ENCODE assay signal across 1 cellular context in genomic region chr12:19800884-19801283, GRCh38.
TF ChIP-seq lines count a peak whose summit lies in the region.

No MANE protein-coding gene starts in this region.

TF ChIP-seq in GM12878, 131 proteins besides CTCF, POLR2A, EP300 and RAD21 (continued from another document):
- TF ChIP-seq EED (IDR thresholded peaks at IDR 0.05; ENCODE audit: low read depth) (peak; percentile 48; the same call in 1 of the 2 replicates), RAD51 (IDR thresholded peaks at IDR 0.05) (no peak), ZBTB33 (IDR thresholded peaks at IDR 0.05) (no peak), JUNB (IDR thresholded peaks at IDR 0.05) (peak; percentile 50), MEF2A (IDR thresholded peaks at IDR 0.05; ENCODE audit: insufficient read depth, low read depth, low read length) (peak; percentile 72), ZBTB40 (IDR thresholded peaks at IDR 0.05; ENCODE audit: borderline replicate concordance) (no peak), SP1 (IDR thresholded peaks at IDR 0.05; ENCODE audit: low read depth, low read length) (no peak), ZNF217 (IDR thresholded peaks at IDR 0.05) (no peak), E4F1 (IDR thresholded peaks at IDR 0.05; ENCODE audit: borderline replicate concordance, partially characterized antibody) (no peak), MLLT1 (IDR thresholded peaks at IDR 0.05) (no peak), ETV6 (conservative IDR thresholded peaks at IDR 0.05 in 1 of 2, IDR thresholded peaks at IDR 0.05 in 1 of 2; ENCODE audit: borderline replicate concordance in 1 of 2, low read depth in 1 of 2) (no peak; a peak in 1 of 4 replicates), SMARCA5 (IDR thresholded peaks at IDR 0.05) (no peak), NR2C2 (IDR thresholded peaks at IDR 0.05; ENCODE audit: borderline replicate concordance, control insufficient read depth, insufficient read length, low read depth) (no peak), HCFC1 (IDR thresholded peaks at IDR 0.05; ENCODE audit: low read length) (no peak), BMI1 (IDR thresholded peaks at IDR 0.05; ENCODE audit: borderline replicate concordance) (0 out of 2 replicates have a peak, but pooled peaks have one; percentile 38), IKZF1 (conservative IDR thresholded peaks at IDR 0.05) (peak; percentile 74), CEBPB (IDR thresholded peaks at IDR 0.05; ENCODE audit: borderline replicate concordance in 1 of 2, low read depth in 2 of 2, low read length in 2 of 2) (no peak), ZNF24 (IDR thresholded peaks at IDR 0.05) (no peak), EGR1 (IDR thresholded peaks at IDR 0.05; ENCODE audit: borderline replicate concordance in 1 of 2, low read depth in 2 of 2, low read length in 2 of 2) (no peak), PML (IDR thresholded peaks at IDR 0.05; ENCODE audit: low read length) (no peak), TBL1XR1 (IDR thresholded peaks at IDR 0.05; ENCODE audit: low read depth, low read length) (no peak), MYB (IDR thresholded peaks at IDR 0.05; ENCODE audit: borderline replicate concordance, low read depth, low read length) (no peak), CBX3 (IDR thresholded peaks at IDR 0.05; ENCODE audit: borderline replicate concordance, low read depth) (no peak), PBX3 (IDR thresholded peaks at IDR 0.05; ENCODE audit: insufficient replicate concordance, low read depth, low read length) (no peak), KDM1A (IDR thresholded peaks at IDR 0.05; ENCODE audit: borderline replicate concordance) (no peak), SIX5 (IDR thresholded peaks at IDR 0.05; ENCODE audit: low read depth, low read length, severe bottlenecking) (no peak), SIN3A (IDR thresholded peaks at IDR 0.05; ENCODE audit: low read depth, low read length) (no peak), YBX1 (IDR thresholded peaks at IDR 0.05) (no peak), ZNF687 (IDR thresholded peaks at IDR 0.05) (no peak), ZNF274 (IDR thresholded peaks at IDR 0.05; ENCODE audit: insufficient read depth, insufficient read length) (no peak), RUNX3 (IDR thresholded peaks at IDR 0.05; ENCODE audit: low read length) (no peak; the same call in 1 of the 2 replicates), USF2 (IDR thresholded peaks at IDR 0.05; ENCODE audit: borderline replicate concordance, low read depth, low read length) (no peak), ZNF384 (IDR thresholded peaks at IDR 0.05; ENCODE audit: borderline replicate concordance, low read depth, low read length) (no peak), BACH1 (IDR thresholded peaks at IDR 0.05; ENCODE audit: borderline replicate concordance) (peak; percentile 46; the same call in 1 of the 2 replicates), YY1 (IDR thresholded peaks at IDR 0.05; ENCODE audit: low read depth, low read length) (no peak), KAT2A (conservative IDR thresholded peaks at IDR 0.05; ENCODE audit: control insufficient read depth, low read depth, low read length) (no peak), CHD2 (IDR thresholded peaks at IDR 0.05; ENCODE audit: borderline replicate concordance, low read depth, low read length) (no peak), ASH2L (IDR thresholded peaks at IDR 0.05; ENCODE audit: borderline replicate concordance, low read depth) (no peak), IRF5 (IDR thresholded peaks at IDR 0.05; ENCODE audit: borderline replicate concordance) (no peak), CHD1 (IDR thresholded peaks at IDR 0.05; ENCODE audit: low read depth, low read length) (no peak), NFYA (IDR thresholded peaks at IDR 0.05; ENCODE audit: borderline replicate concordance, low read depth, low read length) (no peak), BRCA1 (IDR thresholded peaks at IDR 0.05; ENCODE audit: low read depth, low read length) (no peak), DPF2 (IDR thresholded peaks at IDR 0.05) (peak; percentile 55; the same call in 1 of the 2 replicates), NFIC (IDR thresholded peaks at IDR 0.05; ENCODE audit: low read depth, low read length) (peak; percentile 67; the same call in 1 of the 2 replicates)
